In genomic region chr14:98822917-98823316, GRCh38 we compare ENCODE assay signal across 24 cellular contexts.
"Had no signal": no experiment of that assay in that cellular context is flagged by ENCODE, and none has a peak within 500 bp of the region (broad histone marks: within the 10 kb centered on the region; RNA-seq: fewer than 3 reads in every experiment).

No MANE protein-coding gene starts in this region.

- H3K36me3 Mint-ChIP-seq: activated naive CD4-positive, alpha-beta T cell treated with anti-CD3 and anti-CD28 coated beads, Interleukin-2, amount 50 U/mL, for 24 hours had no signal

- H3K4me1 ChIP-seq: body of pancreas, SJCRH30 had no signal

- H3K9me3 ChIP-seq: body of pancreas, MG63, SJCRH30, SK-N-SH had no signal

- H3K9me3 Mint-ChIP-seq: activated CD8-positive, alpha-beta T cell treated with anti-CD3 and anti-CD28 coated beads for 36 hours; activated naive CD4-positive, alpha-beta T cell treated with anti-CD3 and anti-CD28 coated beads, Interleukin-2, amount 50 U/mL, for 24 hours; activated T-cell treated with anti-CD3 and anti-CD28 coated beads, Interleukin-2, amount 50 U/mL, for 72 hours; central memory CD8-positive, alpha-beta T cell; T-helper 1 cell treated with Interleukin-12 subunit alpha and Interleukin-12 subunit beta and Interleukin-4 antibody, amounts not matched to agents 30 μg/mL and 1 μg/mL, for 36 hours had no signal

- H3K27ac Mint-ChIP-seq: activated CD8-positive, alpha-beta T cell treated with anti-CD3 and anti-CD28 coated beads for 36 hours; activated T-cell treated with anti-CD3 and anti-CD28 coated beads, Interleukin-2, amount 50 U/mL, for 72 hours; T-helper 1 cell treated with Interleukin-12 subunit alpha and Interleukin-12 subunit beta and Interleukin-4 antibody, amounts not matched to agents 30 μg/mL and 1 μg/mL, for 36 hours had no signal

- H3K27me3 ChIP-seq: body of pancreas, MG63, SJCRH30 had no signal

- H3K9ac ChIP-seq: SK-N-SH had no signal

- H3K4me3 Mint-ChIP-seq: activated CD8-positive, alpha-beta T cell treated with anti-CD3 and anti-CD28 coated beads for 36 hours; activated naive CD4-positive, alpha-beta T cell treated with anti-CD3 and anti-CD28 coated beads, Interleukin-2, amount 50 U/mL, for 24 hours; activated T-cell treated with anti-CD3 and anti-CD28 coated beads, Interleukin-2, amount 50 U/mL, for 72 hours; central memory CD8-positive, alpha-beta T cell; T-helper 1 cell treated with Interleukin-12 subunit alpha and Interleukin-12 subunit beta and Interleukin-4 antibody, amounts not matched to agents 30 μg/mL and 1 μg/mL, for 36 hours had no signal

- H3K27me3 Mint-ChIP-seq: activated CD8-positive, alpha-beta T cell treated with anti-CD3 and anti-CD28 coated beads for 36 hours; activated naive CD4-positive, alpha-beta T cell treated with anti-CD3 and anti-CD28 coated beads, Interleukin-2, amount 50 U/mL, for 24 hours; central memory CD8-positive, alpha-beta T cell had no signal

- H3K4me3 ChIP-seq: body of pancreas, MG63, SJCRH30 had no signal

- ATAC-seq: activated CD4-positive, CD25-positive, alpha-beta regulatory T cell treated with anti-CD3 and anti-CD28 coated beads, Interleukin-2, amount 50 U/mL, for 24 hours; activated CD8-positive, alpha-beta T cell treated with anti-CD3 and anti-CD28 coated beads for 36 hours; activated T-cell treated with anti-CD3 and anti-CD28 coated beads, Interleukin-2, amount 50 U/mL, for 72 hours; body of pancreas; Right ventricle myocardium inferior had no signal

- H3K36me3 ChIP-seq: MG63, SJCRH30 had no signal

- DNase-seq: activated CD4-positive, alpha-beta T cell treated with anti-CD3 and anti-CD28 coated beads for 4 hours; activated CD8-positive, alpha-beta memory T cell treated with anti-CD3 and anti-CD28 coated beads, Interleukin-2, amount 50 U/mL, for 4 hours; activated CD8-positive, alpha-beta T cell treated with anti-CD3 and anti-CD28 coated beads for 36 hours; activated effector memory CD4-positive, alpha-beta T cell treated with Interleukin-2 at 50 U/mL for 16 hours; activated naive CD4-positive, alpha-beta T cell; activated T-cell treated with anti-CD3 and anti-CD28 coated beads, Interleukin-2, amount 50 U/mL, for 72 hours; aorta; body of pancreas; Kasumi-1; MG63; NCI-H1436; NCI-H1694 treated with DMSO at 0.1 percent for 48 hours; NCI-H2029 treated with DMSO at 0.1 percent for 48 hours; NCI-H510A; NCI-H526 treated with DMSO at 0.1 percent for 48 hours; NCI-H82; RPMI8226; SJCRH30; SK-N-SH had no signal

- H3K27ac ChIP-seq: body of pancreas, SJCRH30 had no signal

- H3K4me1 Mint-ChIP-seq: central memory CD8-positive, alpha-beta T cell had no signal

- H3K4me2 ChIP-seq: SK-N-SH had no signal
